Comparison of ENCODE assay signal across 1 cellular context in genomic region chr9:124415102-124415851, GRCh38.
TF ChIP-seq lines count a peak whose summit lies in the region.

Gene PSMB7 (minus strand): TSS chr9:124415442. CDS start chr9:124415425, 17 bp downstream.

TF ChIP-seq in HEK293, 187 proteins besides CTCF, POLR2A, EP300 and RAD21 (continued from another document and continues in another):
- TF ChIP-seq ZNF394 (tag by site-specific recombination; IDR thresholded peaks at IDR 0.05; ENCODE audit: borderline replicate concordance) = peak; percentile 84
- no peak for TF ChIP-seq ZNF140 (tag by site-specific recombination; IDR thresholded peaks at IDR 0.05)
- no peak for TF ChIP-seq ZNF747 (tag by site-specific recombination; IDR thresholded peaks at IDR 0.05)
- TF ChIP-seq, protein P1, sequence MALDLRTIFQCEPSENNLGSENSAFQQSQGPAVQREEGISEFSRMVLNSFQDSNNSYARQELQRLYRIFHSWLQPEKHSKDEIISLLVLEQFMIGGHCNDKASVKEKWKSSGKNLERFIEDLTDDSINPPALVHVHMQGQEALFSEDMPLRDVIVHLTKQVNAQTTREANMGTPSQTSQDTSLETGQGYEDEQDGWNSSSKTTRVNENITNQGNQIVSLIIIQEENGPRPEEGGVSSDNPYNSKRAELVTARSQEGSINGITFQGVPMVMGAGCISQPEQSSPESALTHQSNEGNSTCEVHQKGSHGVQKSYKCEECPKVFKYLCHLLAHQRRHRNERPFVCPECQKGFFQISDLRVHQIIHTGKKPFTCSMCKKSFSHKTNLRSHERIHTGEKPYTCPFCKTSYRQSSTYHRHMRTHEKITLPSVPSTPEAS (tag by site-specific recombination; IDR thresholded peaks at IDR 0.05) = no peak
- TF ChIP-seq BCL11A (tag by site-specific recombination; IDR thresholded peaks at IDR 0.05; ENCODE audit: low read depth) = no peak
- TF ChIP-seq ZNF561 (tag by site-specific recombination; IDR thresholded peaks at IDR 0.05; ENCODE audit: borderline replicate concordance) = peak; percentile 58; the same call in 1 of the 2 replicates
- no peak for TF ChIP-seq ZBTB26 (tag by site-specific recombination; optimal IDR thresholded peaks at IDR 0.05)
- no peak for TF ChIP-seq ZNF426 (tag by site-specific recombination; IDR thresholded peaks at IDR 0.05)
- no peak for TF ChIP-seq ZNF19 (tag by site-specific recombination; IDR thresholded peaks at IDR 0.05; ENCODE audit: low read depth)
- TF ChIP-seq ZNF776 (tag by site-specific recombination; IDR thresholded peaks at IDR 0.05; ENCODE audit: borderline replicate concordance) = no peak
- no peak for TF ChIP-seq ZBTB20 (tag by site-specific recombination; IDR thresholded peaks at IDR 0.05)
- peak; percentile 90; the same call in 1 of the 2 replicates for TF ChIP-seq ZNF660 (tag by site-specific recombination; IDR thresholded peaks at IDR 0.05)
- TF ChIP-seq RBAK (tag by site-specific recombination; IDR thresholded peaks at IDR 0.05) = no peak
- no peak for TF ChIP-seq ZNF521 (tag by site-specific recombination; IDR thresholded peaks at IDR 0.05)
- TF ChIP-seq ZNF600 (tag by site-specific recombination; IDR thresholded peaks at IDR 0.05) = no peak
- TF ChIP-seq ZNF157 (tag by site-specific recombination; IDR thresholded peaks at IDR 0.05) = no peak
- TF ChIP-seq ZNF830 (tag by site-specific recombination; IDR thresholded peaks at IDR 0.05; ENCODE audit: low read depth) = no peak
- TF ChIP-seq ZFP69B (tag by site-specific recombination; IDR thresholded peaks at IDR 0.05) = no peak
- 0 out of 2 replicates have a peak, but pooled peaks have one; percentile 42 for TF ChIP-seq ZNF76 (tag by site-specific recombination; IDR thresholded peaks at IDR 0.05; ENCODE audit: borderline replicate concordance, low read depth)
- no peak for TF ChIP-seq ZSCAN30 (tag by site-specific recombination; IDR thresholded peaks at IDR 0.05)
- no peak for TF ChIP-seq KLF1 (tag by site-specific recombination; IDR thresholded peaks at IDR 0.05)
- peak; percentile 37; the same call in 1 of the 2 replicates for TF ChIP-seq ZBTB21 (tag by site-specific recombination; IDR thresholded peaks at IDR 0.05)
- no peak for TF ChIP-seq REPIN1 (tag by site-specific recombination; IDR thresholded peaks at IDR 0.05; ENCODE audit: low read depth)
- TF ChIP-seq ZNF324 (tag by site-specific recombination; IDR thresholded peaks at IDR 0.05) = peak; percentile 67
- no peak for TF ChIP-seq HOXC10 (CRISPR knock-in tag; IDR thresholded peaks at IDR 0.05)
- no peak for TF ChIP-seq ZNF544 (tag by site-specific recombination; IDR thresholded peaks at IDR 0.05)
- no peak for TF ChIP-seq ZNF239 (tag by site-specific recombination; IDR thresholded peaks at IDR 0.05)
- no peak for TF ChIP-seq MEIS1 (CRISPR knock-in tag; IDR thresholded peaks at IDR 0.05; ENCODE audit: borderline replicate concordance)
- no peak for TF ChIP-seq IKZF3 (tag by site-specific recombination; IDR thresholded peaks at IDR 0.05)
- peak; percentile 45 for TF ChIP-seq ZBTB8A (tag by site-specific recombination; IDR thresholded peaks at IDR 0.05)
- TF ChIP-seq ZBTB48 (tag by site-specific recombination; IDR thresholded peaks at IDR 0.05) = no peak
- TF ChIP-seq, protein P2, sequence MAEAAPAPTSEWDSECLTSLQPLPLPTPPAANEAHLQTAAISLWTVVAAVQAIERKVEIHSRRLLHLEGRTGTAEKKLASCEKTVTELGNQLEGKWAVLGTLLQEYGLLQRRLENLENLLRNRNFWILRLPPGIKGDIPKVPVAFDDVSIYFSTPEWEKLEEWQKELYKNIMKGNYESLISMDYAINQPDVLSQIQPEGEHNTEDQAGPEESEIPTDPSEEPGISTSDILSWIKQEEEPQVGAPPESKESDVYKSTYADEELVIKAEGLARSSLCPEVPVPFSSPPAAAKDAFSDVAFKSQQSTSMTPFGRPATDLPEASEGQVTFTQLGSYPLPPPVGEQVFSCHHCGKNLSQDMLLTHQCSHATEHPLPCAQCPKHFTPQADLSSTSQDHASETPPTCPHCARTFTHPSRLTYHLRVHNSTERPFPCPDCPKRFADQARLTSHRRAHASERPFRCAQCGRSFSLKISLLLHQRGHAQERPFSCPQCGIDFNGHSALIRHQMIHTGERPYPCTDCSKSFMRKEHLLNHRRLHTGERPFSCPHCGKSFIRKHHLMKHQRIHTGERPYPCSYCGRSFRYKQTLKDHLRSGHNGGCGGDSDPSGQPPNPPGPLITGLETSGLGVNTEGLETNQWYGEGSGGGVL (tag by site-specific recombination; IDR thresholded peaks at IDR 0.05) = no peak
- TF ChIP-seq ZNF513 (tag by site-specific recombination; IDR thresholded peaks at IDR 0.05) = no peak
- 0 out of 2 replicates have a peak, but pooled peaks have one; percentile 30 for TF ChIP-seq ZNF391 (tag by site-specific recombination; IDR thresholded peaks at IDR 0.05; ENCODE audit: borderline replicate concordance, low read depth)
- TF ChIP-seq ZNF48 (tag by site-specific recombination; IDR thresholded peaks at IDR 0.05) = no peak
- TF ChIP-seq ZNF292 (tag by site-specific recombination; IDR thresholded peaks at IDR 0.05; ENCODE audit: borderline replicate concordance, low read depth) = no peak
- TF ChIP-seq, protein P3, sequence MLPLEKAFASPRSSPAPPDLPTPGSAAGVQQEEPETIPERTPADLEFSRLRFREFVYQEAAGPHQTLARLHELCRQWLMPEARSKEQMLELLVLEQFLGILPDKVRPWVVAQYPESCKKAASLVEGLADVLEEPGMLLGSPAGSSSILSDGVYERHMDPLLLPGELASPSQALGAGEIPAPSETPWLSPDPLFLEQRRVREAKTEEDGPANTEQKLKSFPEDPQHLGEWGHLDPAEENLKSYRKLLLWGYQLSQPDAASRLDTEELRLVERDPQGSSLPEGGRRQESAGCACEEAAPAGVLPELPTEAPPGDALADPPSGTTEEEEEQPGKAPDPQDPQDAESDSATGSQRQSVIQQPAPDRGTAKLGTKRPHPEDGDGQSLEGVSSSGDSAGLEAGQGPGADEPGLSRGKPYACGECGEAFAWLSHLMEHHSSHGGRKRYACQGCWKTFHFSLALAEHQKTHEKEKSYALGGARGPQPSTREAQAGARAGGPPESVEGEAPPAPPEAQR (tag by site-specific recombination; IDR thresholded peaks at IDR 0.05) = no peak
- TF ChIP-seq ZNF302 (tag by site-specific recombination; IDR thresholded peaks at IDR 0.05; ENCODE audit: low read depth) = no peak
- peak; percentile 53; the same call in 1 of the 2 replicates for TF ChIP-seq ZNF2 (tag by site-specific recombination; IDR thresholded peaks at IDR 0.05)
- no peak for TF ChIP-seq ZNF837 (tag by site-specific recombination; IDR thresholded peaks at IDR 0.05)
- no peak for TF ChIP-seq KLF10 (tag by site-specific recombination; IDR thresholded peaks at IDR 0.05)
- no peak for TF ChIP-seq ZNF280D (tag by site-specific recombination; IDR thresholded peaks at IDR 0.05)
- no peak for TF ChIP-seq ZNF555 (tag by site-specific recombination; conservative IDR thresholded peaks at IDR 0.05)
- TF ChIP-seq ZNF518A (tag by site-specific recombination; conservative IDR thresholded peaks at IDR 0.05; ENCODE audit: low read depth) = peak; percentile 96
- TF ChIP-seq ZNF175 (tag by site-specific recombination; IDR thresholded peaks at IDR 0.05) = no peak
- no peak for TF ChIP-seq ZBTB1 (tag by site-specific recombination; IDR thresholded peaks at IDR 0.05)
- no peak for TF ChIP-seq ZNF433 (tag by site-specific recombination; IDR thresholded peaks at IDR 0.05; ENCODE audit: low read depth)
- TF ChIP-seq EGR2 (tag by site-specific recombination; IDR thresholded peaks at IDR 0.05; ENCODE audit: low read depth) = 0 out of 2 replicates have a peak, but pooled peaks have one; percentile 27
- 0 out of 2 replicates have a peak, but pooled peaks have one; percentile 36 for TF ChIP-seq ZBTB6 (tag by site-specific recombination; IDR thresholded peaks at IDR 0.05)
- TF ChIP-seq GLIS2 (tag by site-specific recombination; IDR thresholded peaks at IDR 0.05) = no peak
- TF ChIP-seq GLI4 (tag by site-specific recombination; IDR thresholded peaks at IDR 0.05) = no peak
- TF ChIP-seq ZNF341 (tag by site-specific recombination; IDR thresholded peaks at IDR 0.05; ENCODE audit: low read depth) = no peak
